ENCODE assay signal across 24 cellular contexts in genomic region chr11:71527576-71528210, GRCh38. TPM values are rescaled to one million over a fixed set of nuclear protein-coding genes. Genes with fewer than 3 reads are reported as not detected.
DNase-seq lines count a peak whose midpoint lies in the region; ATAC-seq, FAIRE-seq and TF ChIP-seq lines count a peak whose summit lies in the region.
"Had no signal": no experiment of that assay in that cellular context is flagged by ENCODE, and none has a peak within 500 bp of the region (broad histone marks: within the 10 kb centered on the region; RNA-seq: fewer than 3 reads in every experiment).

No MANE protein-coding gene starts in this region.

- H3K27me3 Mint-ChIP-seq in chondrocyte (ENCODE audit: low read depth): peaks cover 10% of the 10 kb centered on the region
- H3K27me3 Mint-ChIP-seq in type B pancreatic cell: no peaks in the 10 kb centered on the region

- peaks cover 10% of the 10 kb centered on the region for H3K9me3 Mint-ChIP-seq in chondrocyte (ENCODE audit: low read depth)
- no peaks in the 10 kb centered on the region for H3K9me3 Mint-ChIP-seq in type B pancreatic cell
- H3K9me3 Mint-ChIP-seq: CD8-positive, alpha-beta T cell had no signal

- H3K4me3 Mint-ChIP-seq in chondrocyte (ENCODE audit: unreplicated experiment) (no peak overlapping the region), type B pancreatic cell (no peak overlapping the region)
- H3K4me3 Mint-ChIP-seq: CD8-positive, alpha-beta T cell had no signal

- peaks cover 2% of the 10 kb centered on the region for H3K36me3 Mint-ChIP-seq in chondrocyte (ENCODE audit: low read depth)
- no peaks in the 10 kb centered on the region for H3K36me3 Mint-ChIP-seq in type B pancreatic cell
- H3K36me3 Mint-ChIP-seq: CD8-positive, alpha-beta T cell had no signal

- TF ChIP-seq CTCF in chondrocyte (IDR thresholded peaks at IDR 0.05) (no peak), type B pancreatic cell (conservative IDR thresholded peaks at IDR 0.05) (no peak), D721Med (IDR thresholded peaks at IDR 0.05; ENCODE audit: insufficient read depth, missing control alignments) (no peak)

- H3K4me1 Mint-ChIP-seq in chondrocyte (ENCODE audit: low read depth) (no peaks in the 10 kb centered on the region), type B pancreatic cell (ENCODE audit: unreplicated experiment) (no peaks in the 10 kb centered on the region)

- DNase-seq in activated CD8-positive, alpha-beta memory T cell treated with anti-CD3 and anti-CD28 coated beads for 24 hours: peak; percentile 28
- no peak for DNase-seq in activated CD8-positive, alpha-beta memory T cell treated with anti-CD3 and anti-CD28 coated beads, Interleukin-2, amount 50 U/mL, for 4 hours
- DNase-seq in chondrocyte (ENCODE audit: low spot score): peak; percentile 30
- DNase-seq in mesenteric fat pad (ENCODE audit: low spot score): peak; percentile 18
- DNase-seq in type B pancreatic cell (ENCODE audit: extremely low spot score, unreplicated experiment): peak; percentile 36
- DNase-seq in D721Med (ENCODE audit: insufficient read length, low spot score): no peak
- DNase-seq in AML-193 (lab: John Stamatoyannopoulos, UW): no peak
- DNase-seq: BE2C, Calu3, DND-41, KG1, NCI-H1417, NCI-H187, NCI-H2107, NCI-H2227 treated with DMSO at 0.1 percent for 48 hours, NCI-H510A treated with DMSO at 0.1 percent for 48 hours, NCI-H774, SHP77 had no signal

- ATAC-seq in GM21619 (IDR thresholded peaks at IDR 0.05; ENCODE audit: unreplicated experiment): no peak
- ATAC-seq: CD8-positive, alpha-beta T cell; SK-N-SH treated with all-trans-retinoic acid at 6 μM for 48 hours had no signal

- FAIRE-seq in D721Med (lab: Jason Lieb, UNC): no peak

- H3K27ac Mint-ChIP-seq in chondrocyte (ENCODE audit: unreplicated experiment): no peak overlapping the region
- no peak overlapping the region for H3K27ac Mint-ChIP-seq in type B pancreatic cell
- H3K27ac Mint-ChIP-seq: CD8-positive, alpha-beta T cell had no signal

RNA-seq across cellular contexts. Expression of gene KRTAP5-7, which starts 0.6 kb away (rescaled TPM):
- total RNA-seq in chondrocyte: not detected in 3 replicates
- total RNA-seq in mesenteric fat pad: 0.39 TPM
- not detected in 2 replicates for total RNA-seq in type B pancreatic cell (ENCODE audit: low replicate concordance)
- total RNA-seq: A172; Calu3; CD8-positive, alpha-beta T cell; G401; RPMI7951 had no signal

RNA-seq across cellular contexts. Expression of gene KRTAP5-8, which starts 10.1 kb away (rescaled TPM):
- total RNA-seq in chondrocyte: not detected in 3 replicates
- not detected for total RNA-seq in mesenteric fat pad
- total RNA-seq in type B pancreatic cell (ENCODE audit: low replicate concordance): not detected in 2 replicates
- total RNA-seq: A172, Calu3, G401, RPMI7951 had no signal

RNA-seq across cellular contexts. Expression of gene KRTAP5-9, which starts 20.5 kb away (rescaled TPM):
- total RNA-seq in chondrocyte (0.20 to 0.36 TPM in 2 of 3 replicates, not detected in the other), mesenteric fat pad (not detected), type B pancreatic cell (ENCODE audit: low replicate concordance) (0.43 TPM in 1 of 2 replicates, not detected in the other)
- total RNA-seq: A172; Calu3; CD8-positive, alpha-beta T cell; G401; RPMI7951 had no signal

RNA-seq across cellular contexts. Expression of gene KRTAP5-10, which starts 37.7 kb away (rescaled TPM):
- total RNA-seq in chondrocyte: not detected in 3 replicates
- total RNA-seq in mesenteric fat pad: not detected
- not detected in 2 replicates for total RNA-seq in type B pancreatic cell (ENCODE audit: low replicate concordance)
- total RNA-seq: A172; Calu3; CD8-positive, alpha-beta T cell; G401; RPMI7951 had no signal

RNA-seq across cellular contexts. Expression of gene KRTAP5-11, which starts 55.0 kb away (rescaled TPM):
- total RNA-seq in chondrocyte (not detected in 3 replicates), mesenteric fat pad (not detected), type B pancreatic cell (ENCODE audit: low replicate concordance) (not detected in 2 replicates)
- total RNA-seq: A172; Calu3; CD8-positive, alpha-beta T cell; G401; RPMI7951 had no signal

Comparison
In these comparisons a context has a peak if more than half of its experiments do, and no peak if none do; other contexts are left out.
1. DNase-seq: peak in activated CD8-positive, alpha-beta memory T cell treated with anti-CD3 and anti-CD28 coated beads for 24 hours (single experiment), chondrocyte (single experiment), mesenteric fat pad (single experiment) and type B pancreatic cell (single experiment); none in activated CD8-positive, alpha-beta memory T cell treated with anti-CD3 and anti-CD28 coated beads, Interleukin-2, amount 50 U/mL, for 4 hours (single experiment), D721Med (single experiment) and AML-193 (0 of 2).